ENCODE assay signal across 8 cellular contexts in genomic region chr22:49929553-49929979, GRCh38.
DNase-seq lines count a peak whose midpoint lies in the region; ATAC-seq and TF ChIP-seq lines count a peak whose summit lies in the region.

No MANE protein-coding gene starts in this region.

- H3K4me1 Mint-ChIP-seq in T-helper 2 cell treated with Interferon-gamma antibody and Interleukin-4, amounts not matched to agents 5 μg/mL and 100 μg/mL, for 36 hours (ENCODE audit: low read depth) = peaks cover 29% of the 10 kb centered on the region

- no peak overlapping the region for H3K4me3 Mint-ChIP-seq in T-helper 2 cell treated with Interferon-gamma antibody and Interleukin-4, amounts not matched to agents 5 μg/mL and 100 μg/mL, for 36 hours

- no peaks in the 10 kb centered on the region for H3K9me3 Mint-ChIP-seq in T-helper 2 cell treated with Interferon-gamma antibody and Interleukin-4, amounts not matched to agents 5 μg/mL and 100 μg/mL, for 36 hours

- H3K27ac Mint-ChIP-seq in T-helper 2 cell treated with Interferon-gamma antibody and Interleukin-4, amounts not matched to agents 5 μg/mL and 100 μg/mL, for 36 hours = no peak overlapping the region

- TF ChIP-seq CTCF in astrocyte of the cerebellum (IDR thresholded peaks at IDR 0.05; ENCODE audit: low read depth, low read length, missing control alignments) = peak; percentile 46

- in situ Hi-C loops in astrocyte of the cerebellum (cut with HindIII; ENCODE audit: low sequenced_read_pairs) = no loop called here

- DNase-seq in ELF-1 (ENCODE audit: low read depth, low spot score) = peak; percentile 72
- peak; percentile 75 for DNase-seq in T-helper 2 cell treated with Interferon-gamma antibody and Interleukin-4, amounts not matched to agents 5 μg/mL and 100 μg/mL, for 36 hours (ENCODE audit: low spot score)
- DNase-seq in astrocyte of the cerebellum (ENCODE audit: low read depth) = no peak
- peak; percentile 44 for DNase-seq in inferior parietal cortex (ENCODE audit: extremely low spot score)
- peak; percentile 65 to 85 for DNase-seq in stimulated activated CD4-positive, alpha-beta T cell treated with anti-CD3 and anti-CD28 coated beads, Interleukin-4, amount 100 ng/mL, for 48 hours (ENCODE audit: low read depth in 2 of 2)

- H3K4me3 ChIP-seq in astrocyte of the cerebellum (ENCODE audit: low read depth, low read length) = no peak overlapping the region

- peaks cover 17% of the 10 kb centered on the region for H3K36me3 Mint-ChIP-seq in T-helper 2 cell treated with Interferon-gamma antibody and Interleukin-4, amounts not matched to agents 5 μg/mL and 100 μg/mL, for 36 hours (ENCODE audit: low read depth)

- no peaks in the 10 kb centered on the region for H3K27me3 Mint-ChIP-seq in T-helper 2 cell treated with Interferon-gamma antibody and Interleukin-4, amounts not matched to agents 5 μg/mL and 100 μg/mL, for 36 hours (ENCODE audit: low read depth)

- ATAC-seq in HG03280 (IDR thresholded peaks at IDR 0.05; ENCODE audit: unreplicated experiment) (peak; percentile 45), GM18519 (IDR thresholded peaks at IDR 0.05; ENCODE audit: low FRiP score, unreplicated experiment) (no peak), HG02870 (IDR thresholded peaks at IDR 0.05; ENCODE audit: unreplicated experiment) (no peak)
